Comparison of ENCODE assay signal across 25 cellular contexts in the genomic region with DNA sequence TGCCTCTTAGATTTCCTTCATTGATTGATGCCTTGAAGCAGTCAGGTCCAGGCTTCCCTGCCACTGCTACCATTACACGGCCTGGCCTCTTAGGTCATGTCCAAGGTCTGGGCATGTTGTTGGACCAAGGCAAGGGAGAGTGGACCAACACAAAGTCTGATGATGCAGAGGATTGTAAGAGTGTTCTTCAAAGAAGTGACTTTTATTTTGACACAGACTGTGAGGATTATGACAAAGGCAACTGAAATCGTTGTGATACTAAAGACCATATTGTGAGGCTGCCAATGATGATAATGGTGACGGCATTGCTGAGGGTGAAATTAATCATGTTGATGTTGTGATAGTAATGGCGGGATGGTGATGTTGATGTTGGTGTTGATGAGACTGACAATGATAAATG.
DNase-seq lines count a peak whose midpoint lies in the region; ATAC-seq, FAIRE-seq and TF ChIP-seq lines count a peak whose summit lies in the region.
"Had no signal": no experiment of that assay in that cellular context is flagged by ENCODE, and none has a peak within 500 bp of the region (broad histone marks: within the 10 kb centered on the region; RNA-seq: fewer than 3 reads in every experiment).

No MANE protein-coding gene starts in this region.

- TF ChIP-seq RAD21 in K562 (CRISPR knock-in tag; conservative IDR thresholded peaks at IDR 0.05 in 1 of 2, IDR thresholded peaks at IDR 0.05 in 1 of 2): no peak
- no peak for TF ChIP-seq RAD21 in neural cell (conservative IDR thresholded peaks at IDR 0.05)

- H3K9me3 ChIP-seq in K562 (replicated peaks; ENCODE audit: control insufficient read depth, insufficient read depth, low read depth, low read length) (no peaks in the 10 kb centered on the region), neural cell (ENCODE audit: low read length) (no peaks in the 10 kb centered on the region)
- H3K9me3 ChIP-seq: BE2C, SJSA1 had no signal

- no peaks in the 10 kb centered on the region for H3K9me1 ChIP-seq in K562 (ENCODE audit: control insufficient read depth, insufficient read depth, low read length)

- H3K4me2 ChIP-seq in K562 (ENCODE audit: insufficient read depth, low read length) (no peak overlapping the region), neural cell (ENCODE audit: low read length) (no peak overlapping the region)
- H3K4me2 ChIP-seq: PC-9 had no signal

- no peak for TF ChIP-seq POLR2A in K562 (conservative IDR thresholded peaks at IDR 0.05)

- in situ Hi-C loops in K562 (cut with MboI): no loop called here

- FAIRE-seq in K562 (lab: Jason Lieb, UNC): no peak
- FAIRE-seq in GM19239 (lab: Jason Lieb, UNC): no peak
- FAIRE-seq: H54, HTR-8/SVneo had no signal

- intact Hi-C loops in activated CD8-positive, alpha-beta T cell treated with anti-CD3 and anti-CD28 coated beads for 36 hours (cut with micrococcal nuclease): no loop called here
- intact Hi-C loops in K562 (cut with micrococcal nuclease): no loop called here

- H3K4me3 Mint-ChIP-seq in activated CD8-positive, alpha-beta T cell treated with anti-CD3 and anti-CD28 coated beads, Interleukin-2, amount 10 ng/mL, durations not matched to agents 7 days and 5 days: no peak overlapping the region
- H3K4me3 Mint-ChIP-seq in activated CD8-positive, alpha-beta T cell treated with anti-CD3 and anti-CD28 coated beads for 36 hours: no peak overlapping the region

- no peaks in the 10 kb centered on the region for H3K9me3 Mint-ChIP-seq in activated CD8-positive, alpha-beta T cell treated with anti-CD3 and anti-CD28 coated beads, Interleukin-2, amount 10 ng/mL, durations not matched to agents 7 days and 5 days (ENCODE audit: insufficient read depth)
- H3K9me3 Mint-ChIP-seq in activated CD8-positive, alpha-beta T cell treated with anti-CD3 and anti-CD28 coated beads for 36 hours: no peaks in the 10 kb centered on the region

- H3K36me3 ChIP-seq in K562 (ENCODE audit: control insufficient read depth, insufficient read depth, low read length) (no peaks in the 10 kb centered on the region), neural cell (ENCODE audit: insufficient read depth, low read length) (no peaks in the 10 kb centered on the region)
- H3K36me3 ChIP-seq: SJSA1 had no signal

- H3K4me3 ChIP-seq in K562 (no peak overlapping the region), neural cell (ENCODE audit: low read length) (no peak overlapping the region)
- H3K4me3 ChIP-seq: PC-9, SJSA1 had no signal

- H3K9me2 ChIP-seq in neural cell (ENCODE audit: insufficient read depth, low read length): no peaks in the 10 kb centered on the region

- H2AFZ ChIP-seq in K562 (ENCODE audit: low read depth, low read length) (no peak overlapping the region), neural cell (ENCODE audit: low read depth, low read length) (no peak overlapping the region)
- H2AFZ ChIP-seq: PC-9 had no signal

- H3F3A ChIP-seq in neural cell (ENCODE audit: insufficient read depth, low read length, poor library complexity, severe bottlenecking): no peaks in the 10 kb centered on the region

- peak; percentile 6 for DNase-seq in activated CD8-positive, alpha-beta T cell treated with anti-CD3 and anti-CD28 coated beads, Interleukin-2, amount 10 ng/mL, durations not matched to agents 7 days and 5 days
- DNase-seq in activated CD8-positive, alpha-beta T cell treated with anti-CD3 and anti-CD28 coated beads for 36 hours: no peak
- no peak for DNase-seq in K562 (ENCODE audit: extremely low read depth in 1 of 4, low spot score in 3 of 4)
- DNase-seq in GM19239 (ENCODE audit: insufficient read length, low spot score): no peak
- DNase-seq: 8988T, ACHN, DMS153, DND-41, KBM-7, NCI-H1105, NCI-H1436 treated with DMSO at 0.1 percent for 48 hours, NCI-H187 treated with DMSO at 0.1 percent for 48 hours, NCI-H2107, NCI-H446, NCI-H524 treated with DMSO at 0.1 percent for 48 hours, NCI-H774, PC-9, Right ventricle myocardium superior had no signal

- no peaks in the 10 kb centered on the region for H3K36me3 Mint-ChIP-seq in activated CD8-positive, alpha-beta T cell treated with anti-CD3 and anti-CD28 coated beads, Interleukin-2, amount 10 ng/mL, durations not matched to agents 7 days and 5 days (ENCODE audit: low read depth)
- H3K36me3 Mint-ChIP-seq in activated CD8-positive, alpha-beta T cell treated with anti-CD3 and anti-CD28 coated beads for 36 hours (ENCODE audit: low read depth): no peaks in the 10 kb centered on the region

- H3K9ac ChIP-seq in K562 (ENCODE audit: insufficient read depth in 1 of 2, low read depth in 2 of 2, low read length in 2 of 2) (no peak overlapping the region), neural cell (ENCODE audit: low read length) (no peak overlapping the region)

- H3K27ac Mint-ChIP-seq in activated CD8-positive, alpha-beta T cell treated with anti-CD3 and anti-CD28 coated beads, Interleukin-2, amount 10 ng/mL, durations not matched to agents 7 days and 5 days: no peak overlapping the region
- H3K27ac Mint-ChIP-seq in activated CD8-positive, alpha-beta T cell treated with anti-CD3 and anti-CD28 coated beads for 36 hours: no peak overlapping the region

- no peaks in the 10 kb centered on the region for H3K79me2 ChIP-seq in K562 (ENCODE audit: control insufficient read depth, insufficient read depth, low read length)
- no peaks in the 10 kb centered on the region for H3K79me2 ChIP-seq in neural cell (replicated peaks; ENCODE audit: insufficient read depth, low read length)

- CTCF ChIA-PET in activated CD8-positive, alpha-beta T cell treated with anti-CD3 and anti-CD28 coated beads, Interleukin-2, amount 10 ng/mL, durations not matched to agents 7 days and 5 days (lab: Charles Lee): no interaction called here
- CTCF ChIA-PET in activated CD8-positive, alpha-beta T cell treated with anti-CD3 and anti-CD28 coated beads for 36 hours (lab: Charles Lee): no interaction called here
- CTCF ChIA-PET in K562 (lab: Yijun Ruan, JAX; ENCODE audit: low intra/inter-chr PET ratio): no interaction called here

- POLR2A ChIA-PET in activated CD8-positive, alpha-beta T cell treated with anti-CD3 and anti-CD28 coated beads, Interleukin-2, amount 10 ng/mL, durations not matched to agents 7 days and 5 days (lab: Charles Lee): no interaction called here
- POLR2A ChIA-PET in activated CD8-positive, alpha-beta T cell treated with anti-CD3 and anti-CD28 coated beads for 36 hours (lab: Charles Lee): no interaction called here
- POLR2A ChIA-PET in K562 (lab: Yijun Ruan, JAX): no interaction called here

- TF ChIP-seq EP300 in K562 (IDR thresholded peaks at IDR 0.05; ENCODE audit: low read length) (no peak), neural cell (conservative IDR thresholded peaks at IDR 0.05; ENCODE audit: poor library complexity, severe bottlenecking) (no peak)

- BruUV-seq in K562 (replicated peaks; lab: Mats Ljungman, UMichigan): no TSS peak

- H3K27me3 ChIP-seq in K562 (ENCODE audit: control insufficient read depth in 2 of 2, insufficient read depth in 2 of 2, low read length in 2 of 2): peaks cover 2 to 35% of the 10 kb centered on the region in 2 experiments; a peak in 2 of 5 replicates
- H3K27me3 ChIP-seq in neural cell (ENCODE audit: insufficient read depth, low read depth, low read length): no peaks in the 10 kb centered on the region
- H3K27me3 ChIP-seq: BE2C, SJSA1 had no signal

- no peak for ATAC-seq in activated CD8-positive, alpha-beta T cell treated with anti-CD3 and anti-CD28 coated beads, Interleukin-2, amount 10 ng/mL, durations not matched to agents 7 days and 5 days
- no peak for ATAC-seq in activated CD8-positive, alpha-beta T cell treated with anti-CD3 and anti-CD28 coated beads for 36 hours
- no peak for ATAC-seq in K562
- no peak for ATAC-seq in HG03159 (IDR thresholded peaks at IDR 0.05; ENCODE audit: unreplicated experiment)
- ATAC-seq in HG02763 (IDR thresholded peaks at IDR 0.05; ENCODE audit: unreplicated experiment): no peak

- H3K4me1 Mint-ChIP-seq in activated CD8-positive, alpha-beta T cell treated with anti-CD3 and anti-CD28 coated beads, Interleukin-2, amount 10 ng/mL, durations not matched to agents 7 days and 5 days (ENCODE audit: low read depth): no peaks in the 10 kb centered on the region
- H3K4me1 Mint-ChIP-seq in activated CD8-positive, alpha-beta T cell treated with anti-CD3 and anti-CD28 coated beads for 36 hours (ENCODE audit: low read depth): no peaks in the 10 kb centered on the region

- H3K27ac ChIP-seq in K562 (ENCODE audit: extremely low read depth, low read depth, low read length) (no peak overlapping the region), neural cell (ENCODE audit: low read length) (no peak overlapping the region)
- H3K27ac ChIP-seq: PC-9, SJSA1 had no signal

- no peaks in the 10 kb centered on the region; the same call in 1 of the 2 replicates for H4K20me1 ChIP-seq in K562 (replicated peaks; ENCODE audit: control insufficient read depth, insufficient read depth, low read length)
- H4K20me1 ChIP-seq in neural cell (ENCODE audit: insufficient read depth): no peaks in the 10 kb centered on the region

- 0% methylated on average over 4 of the region's 4 CpGs for WGBS in K562 (ENCODE audit: insufficient coverage, low coverage, missing lambda C conversion rate)

- no peak for TF ChIP-seq CTCF in activated CD8-positive, alpha-beta T cell treated with anti-CD3 and anti-CD28 coated beads for 36 hours (IDR thresholded peaks at IDR 0.05)
- TF ChIP-seq CTCF in K562 (IDR thresholded peaks at IDR 0.05 in 2 of 3, conservative IDR thresholded peaks at IDR 0.05 in 1 of 3; ENCODE audit: insufficient read depth in 2 of 3, low read depth in 1 of 3, low read length in 3 of 3) (no peak), neural cell (IDR thresholded peaks at IDR 0.05; ENCODE audit: poor library complexity, severe bottlenecking) (no peak)

- no peaks in the 10 kb centered on the region for H3K4me1 ChIP-seq in K562 (replicated peaks in 1 of 2; ENCODE audit: control insufficient read depth in 2 of 2, insufficient read depth in 2 of 2, low read length in 2 of 2)
- H3K4me1 ChIP-seq: SJSA1 had no signal

- H3K27me3 Mint-ChIP-seq in activated CD8-positive, alpha-beta T cell treated with anti-CD3 and anti-CD28 coated beads, Interleukin-2, amount 10 ng/mL, durations not matched to agents 7 days and 5 days (ENCODE audit: low read depth): no peaks in the 10 kb centered on the region
- H3K27me3 Mint-ChIP-seq in activated CD8-positive, alpha-beta T cell treated with anti-CD3 and anti-CD28 coated beads for 36 hours: peaks cover 9% of the 10 kb centered on the region

TF ChIP-seq in K562, 482 proteins besides CTCF, POLR2A, EP300 and RAD21:
- no peak for TF ChIP-seq DPF2 (IDR thresholded peaks at IDR 0.05)
- peak; percentile 95 for TF ChIP-seq MYNN (IDR thresholded peaks at IDR 0.05)
- peak; percentile 60; the same call in 1 of the 2 replicates for TF ChIP-seq MYNN (CRISPR knock-in tag; IDR thresholded peaks at IDR 0.05)

TF ChIP-seq in neural cell, 6 proteins besides CTCF, POLR2A, EP300 and RAD21 (continues in another document):
- TF ChIP-seq SMC3 (conservative IDR thresholded peaks at IDR 0.05; ENCODE audit: poor library complexity) (no peak), POLR2AphosphoS5 (IDR thresholded peaks at IDR 0.05) (peak; percentile 38), EZH2 (IDR thresholded peaks at IDR 0.05; ENCODE audit: borderline replicate concordance, insufficient read depth, low read length, poor library complexity, severe bottlenecking) (no peak), MXI1 (conservative IDR thresholded peaks at IDR 0.05; ENCODE audit: poor library complexity, severe bottlenecking) (no peak)
